ENCODE assay signal across 1 cellular context in genomic region chr3:52099006-52099405, GRCh38.
TF ChIP-seq lines count a peak whose summit lies in the region.

No MANE protein-coding gene starts in this region.

TF ChIP-seq in IMR-90, 13 proteins besides CTCF, POLR2A, EP300 and RAD21 (continued from another document):
- TF ChIP-seq NFE2L2 (IDR thresholded peaks at IDR 0.05; ENCODE audit: low read depth, low read length) (no peak), ELK1 (IDR thresholded peaks at IDR 0.05; ENCODE audit: borderline replicate concordance, low read depth, low read length) (no peak)
